ENCODE assay signal across 2 cellular contexts in the genomic region with DNA sequence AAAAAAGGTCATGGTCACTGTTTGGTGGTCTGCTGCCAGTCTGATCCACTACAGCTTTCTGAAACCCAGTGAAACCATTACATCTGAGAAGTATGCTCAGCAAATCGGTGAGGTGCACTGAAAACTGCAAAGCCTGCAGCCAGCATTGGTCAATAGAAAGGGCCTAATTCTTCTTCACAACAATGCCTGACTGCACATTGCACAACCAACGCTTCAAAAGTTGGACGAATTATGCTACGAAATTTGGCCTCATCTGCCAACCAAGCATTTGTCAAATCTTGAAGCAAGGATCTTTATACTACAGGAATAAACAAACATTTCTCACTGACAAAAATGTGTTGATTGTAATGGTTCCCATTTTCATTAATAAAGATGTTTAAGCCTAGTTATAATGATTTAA.
TF ChIP-seq lines count a peak whose summit lies in the region.

No MANE protein-coding gene starts in this region.

TF ChIP-seq in HCT116, 20 proteins besides CTCF, POLR2A, EP300 and RAD21 (continued from another document):
- TF ChIP-seq, protein P1, sequence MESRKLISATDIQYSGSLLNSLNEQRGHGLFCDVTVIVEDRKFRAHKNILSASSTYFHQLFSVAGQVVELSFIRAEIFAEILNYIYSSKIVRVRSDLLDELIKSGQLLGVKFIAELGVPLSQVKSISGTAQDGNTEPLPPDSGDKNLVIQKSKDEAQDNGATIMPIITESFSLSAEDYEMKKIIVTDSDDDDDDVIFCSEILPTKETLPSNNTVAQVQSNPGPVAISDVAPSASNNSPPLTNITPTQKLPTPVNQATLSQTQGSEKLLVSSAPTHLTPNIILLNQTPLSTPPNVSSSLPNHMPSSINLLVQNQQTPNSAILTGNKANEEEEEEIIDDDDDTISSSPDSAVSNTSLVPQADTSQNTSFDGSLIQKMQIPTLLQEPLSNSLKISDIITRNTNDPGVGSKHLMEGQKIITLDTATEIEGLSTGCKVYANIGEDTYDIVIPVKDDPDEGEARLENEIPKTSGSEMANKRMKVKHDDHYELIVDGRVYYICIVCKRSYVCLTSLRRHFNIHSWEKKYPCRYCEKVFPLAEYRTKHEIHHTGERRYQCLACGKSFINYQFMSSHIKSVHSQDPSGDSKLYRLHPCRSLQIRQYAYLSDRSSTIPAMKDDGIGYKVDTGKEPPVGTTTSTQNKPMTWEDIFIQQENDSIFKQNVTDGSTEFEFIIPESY (IDR thresholded peaks at IDR 0.05; ENCODE audit: extremely low read depth, insufficient replicate concordance, low read length) = no peak
- TF ChIP-seq EZH2 (IDR thresholded peaks at IDR 0.05) = no peak
- TF ChIP-seq EZH2phosphoT487 (IDR thresholded peaks at IDR 0.05; ENCODE audit: borderline replicate concordance) = no peak
- TF ChIP-seq, protein P2, sequence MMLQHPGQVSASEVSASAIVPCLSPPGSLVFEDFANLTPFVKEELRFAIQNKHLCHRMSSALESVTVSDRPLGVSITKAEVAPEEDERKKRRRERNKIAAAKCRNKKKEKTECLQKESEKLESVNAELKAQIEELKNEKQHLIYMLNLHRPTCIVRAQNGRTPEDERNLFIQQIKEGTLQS (IDR thresholded peaks at IDR 0.05) = no peak
- TF ChIP-seq, protein P3, sequence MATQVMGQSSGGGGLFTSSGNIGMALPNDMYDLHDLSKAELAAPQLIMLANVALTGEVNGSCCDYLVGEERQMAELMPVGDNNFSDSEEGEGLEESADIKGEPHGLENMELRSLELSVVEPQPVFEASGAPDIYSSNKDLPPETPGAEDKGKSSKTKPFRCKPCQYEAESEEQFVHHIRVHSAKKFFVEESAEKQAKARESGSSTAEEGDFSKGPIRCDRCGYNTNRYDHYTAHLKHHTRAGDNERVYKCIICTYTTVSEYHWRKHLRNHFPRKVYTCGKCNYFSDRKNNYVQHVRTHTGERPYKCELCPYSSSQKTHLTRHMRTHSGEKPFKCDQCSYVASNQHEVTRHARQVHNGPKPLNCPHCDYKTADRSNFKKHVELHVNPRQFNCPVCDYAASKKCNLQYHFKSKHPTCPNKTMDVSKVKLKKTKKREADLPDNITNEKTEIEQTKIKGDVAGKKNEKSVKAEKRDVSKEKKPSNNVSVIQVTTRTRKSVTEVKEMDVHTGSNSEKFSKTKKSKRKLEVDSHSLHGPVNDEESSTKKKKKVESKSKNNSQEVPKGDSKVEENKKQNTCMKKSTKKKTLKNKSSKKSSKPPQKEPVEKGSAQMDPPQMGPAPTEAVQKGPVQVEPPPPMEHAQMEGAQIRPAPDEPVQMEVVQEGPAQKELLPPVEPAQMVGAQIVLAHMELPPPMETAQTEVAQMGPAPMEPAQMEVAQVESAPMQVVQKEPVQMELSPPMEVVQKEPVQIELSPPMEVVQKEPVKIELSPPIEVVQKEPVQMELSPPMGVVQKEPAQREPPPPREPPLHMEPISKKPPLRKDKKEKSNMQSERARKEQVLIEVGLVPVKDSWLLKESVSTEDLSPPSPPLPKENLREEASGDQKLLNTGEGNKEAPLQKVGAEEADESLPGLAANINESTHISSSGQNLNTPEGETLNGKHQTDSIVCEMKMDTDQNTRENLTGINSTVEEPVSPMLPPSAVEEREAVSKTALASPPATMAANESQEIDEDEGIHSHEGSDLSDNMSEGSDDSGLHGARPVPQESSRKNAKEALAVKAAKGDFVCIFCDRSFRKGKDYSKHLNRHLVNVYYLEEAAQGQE (IDR thresholded peaks at IDR 0.05; ENCODE audit: low read depth) = no peak

TF ChIP-seq in K562, 482 proteins besides CTCF, POLR2A, EP300 and RAD21 (continued from another document):
- TF ChIP-seq, protein P4, sequence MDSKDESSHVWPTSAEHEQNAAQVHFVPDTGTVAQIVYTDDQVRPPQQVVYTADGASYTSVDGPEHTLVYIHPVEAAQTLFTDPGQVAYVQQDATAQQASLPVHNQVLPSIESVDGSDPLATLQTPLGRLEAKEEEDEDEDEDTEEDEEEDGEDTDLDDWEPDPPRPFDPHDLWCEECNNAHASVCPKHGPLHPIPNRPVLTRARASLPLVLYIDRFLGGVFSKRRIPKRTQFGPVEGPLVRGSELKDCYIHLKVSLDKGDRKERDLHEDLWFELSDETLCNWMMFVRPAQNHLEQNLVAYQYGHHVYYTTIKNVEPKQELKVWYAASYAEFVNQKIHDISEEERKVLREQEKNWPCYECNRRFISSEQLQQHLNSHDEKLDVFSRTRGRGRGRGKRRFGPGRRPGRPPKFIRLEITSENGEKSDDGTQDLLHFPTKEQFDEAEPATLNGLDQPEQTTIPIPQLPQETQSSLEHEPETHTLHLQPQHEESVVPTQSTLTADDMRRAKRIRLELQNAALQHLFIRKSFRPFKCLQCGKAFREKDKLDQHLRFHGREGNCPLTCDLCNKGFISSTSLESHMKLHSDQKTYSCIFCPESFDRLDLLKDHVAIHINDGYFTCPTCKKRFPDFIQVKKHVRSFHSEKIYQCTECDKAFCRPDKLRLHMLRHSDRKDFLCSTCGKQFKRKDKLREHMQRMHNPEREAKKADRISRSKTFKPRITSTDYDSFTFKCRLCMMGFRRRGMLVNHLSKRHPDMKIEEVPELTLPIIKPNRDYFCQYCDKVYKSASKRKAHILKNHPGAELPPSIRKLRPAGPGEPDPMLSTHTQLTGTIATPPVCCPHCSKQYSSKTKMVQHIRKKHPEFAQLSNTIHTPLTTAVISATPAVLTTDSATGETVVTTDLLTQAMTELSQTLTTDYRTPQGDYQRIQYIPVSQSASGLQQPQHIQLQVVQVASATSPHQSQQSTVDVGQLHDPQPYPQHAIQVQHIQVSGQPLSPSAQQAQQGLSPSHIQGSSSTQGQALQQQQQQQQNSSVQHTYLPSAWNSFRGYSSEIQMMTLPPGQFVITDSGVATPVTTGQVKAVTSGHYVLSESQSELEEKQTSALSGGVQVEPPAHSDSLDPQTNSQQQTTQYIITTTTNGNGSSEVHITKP (IDR thresholded peaks at IDR 0.05; ENCODE audit: partially characterized antibody) = no peak
- TF ChIP-seq POLR2AphosphoS5 (IDR thresholded peaks at IDR 0.05; ENCODE audit: control insufficient read depth, insufficient read depth, low read depth, low read length) = no peak
- TF ChIP-seq GABPB2 (CRISPR knock-in tag; conservative IDR thresholded peaks at IDR 0.05) = no peak
- no peak for TF ChIP-seq ZZZ3 (IDR thresholded peaks at IDR 0.05)
- TF ChIP-seq RBM17 (IDR thresholded peaks at IDR 0.05; ENCODE audit: borderline replicate concordance, low read depth, low read length) = no peak
- TF ChIP-seq RFX7 (CRISPR knock-in tag; IDR thresholded peaks at IDR 0.05) = no peak
